25 cellular contexts compared by ENCODE assay signal in genomic region chr3:57743511-57743910, GRCh38.
"Had no signal": no experiment of that assay in that cellular context is flagged by ENCODE, and none has a peak within 500 bp of the region (broad histone marks: within the 10 kb centered on the region; RNA-seq: fewer than 3 reads in every experiment).

No MANE protein-coding gene starts in this region.

- H3K9me3 ChIP-seq: esophagus muscularis mucosa, gastrocnemius medialis, spleen, testis, transverse colon had no signal

- H3K79me2 ChIP-seq: hepatocyte had no signal

- H3K4me2 ChIP-seq: hepatocyte had no signal

- DNase-seq: activated CD4-positive, alpha-beta T cell treated with anti-CD3 and anti-CD28 coated beads, Interleukin-2, amount 50 U/mL, for 1 hour; activated CD4-positive, CD25-positive, alpha-beta regulatory T cell treated with anti-CD3 and anti-CD28 coated beads, Interleukin-2, amount 50 U/mL, for 72 hours; activated CD8-positive, alpha-beta T cell treated with anti-CD3 and anti-CD28 coated beads for 36 hours; activated gamma-delta T cell treated with Interleukin-2 at 50 U/mL for 16 hours; activated naive CD4-positive, alpha-beta T cell treated with anti-CD3 and anti-CD28 coated beads, Interleukin-2, amount 50 U/mL, for 16 hours; activated T-cell treated with anti-CD3 and anti-CD28 coated beads, Interleukin-2, amount 50 U/mL, for 4 hours; amniotic stem cell; brain microvascular endothelial cell; caudate nucleus; endodermal cell; gastrocnemius medialis; glutamatergic neuron; kidney; left colon; mammary epithelial cell; posterior cingulate gyrus; right cardiac atrium; spleen; stimulated activated naive CD4-positive, alpha-beta T cell; testis; transverse colon had no signal

- H3K27ac ChIP-seq: brain microvascular endothelial cell, esophagus muscularis mucosa, gastrocnemius medialis, hepatocyte, spleen, testis, transverse colon had no signal

- H3K4me1 ChIP-seq: spleen, testis, transverse colon had no signal

- ATAC-seq: activated CD8-positive, alpha-beta T cell treated with anti-CD3 and anti-CD28 coated beads for 36 hours; activated T-cell treated with anti-CD3 and anti-CD28 coated beads, Interleukin-2, amount 50 U/mL, for 4 hours; activated T-helper 17 cell treated with anti-CD3 and anti-CD28 coated beads, Interleukin-2, amount 50 U/mL, for 72 hours; gastrocnemius medialis; left colon; right cardiac atrium had no signal

- H3K36me3 ChIP-seq: brain microvascular endothelial cell, esophagus muscularis mucosa, gastrocnemius medialis, spleen, transverse colon had no signal

- FAIRE-seq: astrocyte, kidney had no signal

- H3K27me3 ChIP-seq: brain microvascular endothelial cell, esophagus muscularis mucosa, gastrocnemius medialis, hepatocyte, spleen, testis, transverse colon had no signal

- H2AFZ ChIP-seq: hepatocyte had no signal

- H3K4me3 ChIP-seq: esophagus muscularis mucosa, gastrocnemius medialis, hepatocyte, spleen, testis, transverse colon had no signal
